In the genomic region with DNA sequence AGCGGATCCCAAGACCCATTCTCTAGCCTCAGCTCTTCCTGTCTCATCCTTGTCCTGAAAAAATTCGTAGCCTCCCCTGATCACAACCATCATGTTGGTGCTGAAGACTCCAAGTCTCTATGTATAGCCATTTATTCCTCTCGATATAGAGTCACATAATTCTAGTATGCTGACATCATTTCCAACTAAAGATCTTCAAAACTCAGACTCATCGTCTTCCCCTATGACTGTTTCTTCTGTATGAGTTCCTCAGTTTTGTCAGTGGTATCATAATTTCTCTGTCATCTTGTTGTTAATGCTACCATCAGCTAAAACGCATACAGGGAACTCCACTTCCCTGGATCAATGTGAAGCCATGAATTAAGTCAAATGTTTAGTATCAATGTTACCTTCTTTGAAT, we compare ENCODE assay signal across 15 cellular contexts. TPM values are rescaled to one million over a fixed set of nuclear protein-coding genes. Genes with fewer than 3 reads are reported as not detected.
DNase-seq lines count a peak whose midpoint lies in the region; ATAC-seq, FAIRE-seq and TF ChIP-seq lines count a peak whose summit lies in the region.
"Had no signal": no experiment of that assay in that cellular context is flagged by ENCODE, and none has a peak within 500 bp of the region (broad histone marks: within the 10 kb centered on the region; RNA-seq: fewer than 3 reads in every experiment).

No MANE protein-coding gene starts in this region.

- H2AFZ ChIP-seq in HCT116 (ENCODE audit: low read depth, low read length, poor library complexity, severe bottlenecking) = peak overlapping the region; percentile 75
- no peak overlapping the region for H2AFZ ChIP-seq in GM12878 (ENCODE audit: control insufficient read depth, low read depth, low read length)

- FAIRE-seq in GM12878 (lab: Jason Lieb, UNC) (no peak), GM19239 (lab: Jason Lieb, UNC) (no peak)
- FAIRE-seq: GM12891 had no signal

- WGBS in GM12878 (ENCODE audit: insufficient coverage, insufficient replicate concordance, low lambda C conversion rate, missing lambda C conversion rate) = 11% methylated on average over 5 of the region's 5 CpGs

- H3K36me3 ChIP-seq in HCT116 (ENCODE audit: control insufficient read depth in 1 of 2, insufficient read depth in 2 of 2, low read length in 2 of 2) (no peaks in the 10 kb centered on the region), Panc1 (ENCODE audit: control insufficient read depth, insufficient read depth, low read length) (no peaks in the 10 kb centered on the region), GM12878 (ENCODE audit: control insufficient read depth in 2 of 2, insufficient read depth in 2 of 2, low read length in 1 of 2) (no peaks in the 10 kb centered on the region)

- CTCF ChIA-PET in HCT116 (lab: Charles Lee) = no interaction called here
- CTCF ChIA-PET in Panc1 (lab: Charles Lee) = no interaction called here
- CTCF ChIA-PET in GM12878 (lab: Yijun Ruan, JAX) = interaction anchor here (1.2 to 7.4 kb wide), 3 partner anchors 15 to 528 kb away, joined by 3 to 87 read pairs (median 12); partner anchors contain the start of gene UNC5C

- no peak for TF ChIP-seq EP300 in GM12878 (IDR thresholded peaks at IDR 0.05; ENCODE audit: borderline replicate concordance in 1 of 2, control insufficient read depth in 1 of 2, low read depth in 2 of 2, low read length in 2 of 2)

- H3K9me3 Mint-ChIP-seq in mesothelial cell of epicardium = no peaks in the 10 kb centered on the region
- H3K9me3 Mint-ChIP-seq: H9 had no signal

- H3K79me2 ChIP-seq in HCT116 (ENCODE audit: insufficient read depth, low read length) (no peaks in the 10 kb centered on the region), GM12878 (ENCODE audit: control insufficient read depth, insufficient read depth, low read length) (no peaks in the 10 kb centered on the region)

- H3K9ac ChIP-seq in HCT116 (ENCODE audit: low read length) = no peak overlapping the region
- H3K9ac ChIP-seq in GM12878 (ENCODE audit: control insufficient read depth, insufficient read depth, low read length) = no peak overlapping the region

- H3K27me3 Mint-ChIP-seq in mesothelial cell of epicardium (ENCODE audit: low read depth) = no peaks in the 10 kb centered on the region
- H3K27me3 Mint-ChIP-seq: CD4-positive, alpha-beta memory T cell had no signal

- BruUV-seq in HCT116 (replicated peaks; lab: Mats Ljungman, UMichigan) (no TSS peak), Panc1 (replicated peaks; lab: Mats Ljungman, UMichigan) (no TSS peak), GM12878 (replicated peaks; lab: Mats Ljungman, UMichigan) (no TSS peak)

- no peaks in the 10 kb centered on the region for H3K9me2 ChIP-seq in HCT116 (ENCODE audit: insufficient read depth)

- intact Hi-C loops in HCT116 (cut with micrococcal nuclease) (loop anchor here (5.0 kb wide), 1 partner anchor 845 kb away; no protein-coding TSS in a partner anchor), Panc1 (cut with micrococcal nuclease; ENCODE audit: unreplicated experiment) (no loop called here), GM12878 (cut with micrococcal nuclease; ENCODE audit: unreplicated experiment) (loop anchor here (5.0 kb wide), 1 partner anchor 530 kb away; no protein-coding TSS in a partner anchor)

- H3K4me3 ChIP-seq in HCT116 (replicated peaks in 1 of 2; ENCODE audit: low read depth in 1 of 2, low read length in 2 of 2) = no peak overlapping the region
- H3K4me3 ChIP-seq in Panc1 (ENCODE audit: low read depth in 2 of 2, low read length in 2 of 2) = no peak overlapping the region
- no peak overlapping the region for H3K4me3 ChIP-seq in GM12878

- H3K27ac ChIP-seq in HCT116 (ENCODE audit: low read depth, low read length) = no peak overlapping the region
- peak overlapping the region; percentile 54; the same call in 1 of the 2 replicates for H3K27ac ChIP-seq in Panc1 (ENCODE audit: low read length)
- H3K27ac ChIP-seq in GM12878 (ENCODE audit: control insufficient read depth, insufficient read depth) = no peak overlapping the region
- H3K27ac ChIP-seq: C4-2B had no signal

- RAD21 ChIA-PET in HCT116 (lab: Charles Lee; ENCODE audit: low non-redundant PET in 1 of 2, low total read pairs in 2 of 2, uncharacterized antibody in 2 of 2, unreplicated experiment in 2 of 2) (no interaction called here), GM12878 (lab: Charles Lee; ENCODE audit: unreplicated experiment) (interaction anchor here (6.9 kb wide), 1 partner anchor 36 kb away, joined by 63 read pairs; no protein-coding TSS in a partner anchor)

- TF ChIP-seq CTCF in HCT116 (IDR thresholded peaks at IDR 0.05 in 2 of 3, conservative IDR thresholded peaks at IDR 0.05 in 1 of 3; ENCODE audit: borderline replicate concordance in 1 of 3, insufficient read depth in 1 of 3, low read depth in 2 of 3, low read length in 2 of 3) (no peak), Panc1 (IDR thresholded peaks at IDR 0.05) (no peak), GM12878 (IDR thresholded peaks at IDR 0.05 in 2 of 3, conservative IDR thresholded peaks at IDR 0.05 in 1 of 3; ENCODE audit: control insufficient read depth in 2 of 3, extremely low read depth in 1 of 3, insufficient read depth in 1 of 3, low read depth in 3 of 3, low read length in 3 of 3) (no peak), mesothelial cell of epicardium (IDR thresholded peaks at IDR 0.05; ENCODE audit: unreplicated experiment) (no peak)

- POLR2A ChIA-PET in HCT116 (lab: Charles Lee) = no interaction called here
- POLR2A ChIA-PET in Panc1 (lab: Charles Lee) = no interaction called here
- POLR2A ChIA-PET in GM12878 (lab: Charles Lee) = no interaction called here

- SMC1A ChIA-PET in GM12878 (lab: Charles Lee; ENCODE audit: uncharacterized antibody, unreplicated experiment) = interaction anchor here (1.2 to 7.6 kb wide), 3 partner anchors 13 to 144 kb away, joined by 3 to 89 read pairs (median 3); partner anchors contain the start of gene UNC5C

- TF ChIP-seq POLR2A in HCT116 (IDR thresholded peaks at IDR 0.05; ENCODE audit: borderline replicate concordance, extremely low read depth, insufficient read depth, insufficient read length) (no peak), GM12878 (IDR thresholded peaks at IDR 0.05; ENCODE audit: low read depth, low read length) (no peak)

- H3K4me1 Mint-ChIP-seq in mesothelial cell of epicardium = peaks cover 51% of the 10 kb centered on the region
- H3K4me1 Mint-ChIP-seq: CD4-positive, alpha-beta memory T cell had no signal

- in situ Hi-C loops in Panc1 (cut with HindIII; ENCODE audit: low pct_unique_long_range_greater_than_20kb, low sequenced_read_pairs) (no loop called here), GM12878 (cut with MboI) (no loop called here)

- TF ChIP-seq RAD21 in HCT116 (IDR thresholded peaks at IDR 0.05; ENCODE audit: low read depth) (no peak), GM12878 (IDR thresholded peaks at IDR 0.05; ENCODE audit: insufficient read depth, low read depth, low read length) (no peak)

- H3K4me1 ChIP-seq in HCT116 (ENCODE audit: control insufficient read depth in 1 of 2, insufficient read depth in 2 of 2, low read length in 2 of 2) (peaks cover 37 to 68% of the 10 kb centered on the region in 2 experiments), Panc1 (ENCODE audit: control insufficient read depth, insufficient read depth, low read length) (peaks cover 10% of the 10 kb centered on the region), GM12878 (ENCODE audit: control insufficient read depth, insufficient read depth, low read length) (no peaks in the 10 kb centered on the region)

- H3K27me3 ChIP-seq in HCT116 (ENCODE audit: insufficient read depth, low read length) (no peaks in the 10 kb centered on the region), Panc1 (ENCODE audit: control insufficient read depth, insufficient read depth, low read length) (no peaks in the 10 kb centered on the region), GM12878 (replicated peaks in 1 of 2; ENCODE audit: control insufficient read depth in 2 of 2, insufficient read depth in 2 of 2, low read length in 1 of 2) (no peaks in the 10 kb centered on the region)
- H3K27me3 ChIP-seq: BE2C had no signal

- no peaks in the 10 kb centered on the region for H4K20me1 ChIP-seq in HCT116 (ENCODE audit: insufficient read depth)
- H4K20me1 ChIP-seq in GM12878 (ENCODE audit: control insufficient read depth, insufficient read depth) = no peaks in the 10 kb centered on the region

- peak overlapping the region; percentile 1 for H3K27ac Mint-ChIP-seq in mesothelial cell of epicardium
- H3K27ac Mint-ChIP-seq: CD4-positive, alpha-beta memory T cell; H9 had no signal

- H3K9me3 ChIP-seq in HCT116 (ENCODE audit: control insufficient read depth in 1 of 2, insufficient read depth in 1 of 2, low read depth in 1 of 2, low read length in 2 of 2) (no peaks in the 10 kb centered on the region; a peak in 1 of 4 replicates), Panc1 (ENCODE audit: control insufficient read depth, insufficient read depth, low read depth, low read length) (no peaks in the 10 kb centered on the region), GM12878 (replicated peaks; ENCODE audit: control insufficient read depth, insufficient read depth, low read length) (no peaks in the 10 kb centered on the region)
- H3K9me3 ChIP-seq: BE2C had no signal

- H3K36me3 Mint-ChIP-seq in mesothelial cell of epicardium = peaks cover 9% of the 10 kb centered on the region
- H3K36me3 Mint-ChIP-seq: CD4-positive, alpha-beta memory T cell had no signal

- DNase-seq in HCT116 (ENCODE audit: low read depth, low spot score) = no peak
- DNase-seq in Panc1 (ENCODE audit: low read depth, low spot score) = no peak
- no peak for DNase-seq in GM12878 (ENCODE audit: low read depth, low spot score)
- DNase-seq in mesothelial cell of epicardium (ENCODE audit: low spot score in 2 of 2, unreplicated experiment in 2 of 2) = no peak
- DNase-seq in NCI-H2081 (lab: John Stamatoyannopoulos, UW) = no peak
- DNase-seq in activated naive CD4-positive, alpha-beta T cell treated with anti-CD3 and anti-CD28 coated beads, Interleukin-2, amount 50 U/mL, for 16 hours = no peak
- DNase-seq in GM19239 (ENCODE audit: insufficient read length, low spot score) = no peak
- DNase-seq: BE2C; CD4-positive, alpha-beta memory T cell; DMS79; GOT3; H9 had no signal

- no peak for ATAC-seq in HCT116
- ATAC-seq in Panc1 = no peak
- peak; percentile 15; the same call in 2 of the 3 replicates for ATAC-seq in GM12878

- H3K4me2 ChIP-seq in HCT116 (ENCODE audit: low read length) (peak overlapping the region; percentile 38; the same call in 1 of the 2 replicates), GM12878 (ENCODE audit: control insufficient read depth, insufficient read depth) (no peak overlapping the region)

- H3K4me3 Mint-ChIP-seq in mesothelial cell of epicardium = no peak overlapping the region
- H3K4me3 Mint-ChIP-seq: CD4-positive, alpha-beta memory T cell; H9 had no signal

RNA-seq across cellular contexts. Expression of gene UNC5C, which starts 41.2 kb away (rescaled TPM):
- total RNA-seq in HCT116 (2021; ENCODE audit: unreplicated experiment) = not detected
- not detected in 2 replicates for polyA plus RNA-seq in HCT116 (2012)
- total RNA-seq in Panc1 (2021; ENCODE audit: unreplicated experiment) = 8.2 TPM
- polyA plus RNA-seq in Panc1 (2012; ENCODE audit: insufficient read length) = 5.6 TPM
- 1.3 and 2.3 TPM in 2 replicates for total RNA-seq in GM12878 (2013; cell fraction: nucleolus; rRNA removed)
- total RNA-seq in GM12878 (2014; rRNA removed) = 0.11 and 0.27 TPM in 2 replicates
- 0.13 and 0.18 TPM in 2 replicates for total RNA-seq in GM12878 (2014; rRNA removed; fragmentation: Illumina TruSeq; extraction: Trizol)
- 0.48 and 0.64 TPM in 2 replicates for total RNA-seq in GM12878 (2021)
- not detected for polyA plus RNA-seq in GM12878 (2011; ENCODE audit: low read depth)
- polyA plus RNA-seq in GM12878 (2011; rRNA removed) = 1.5 and 2.0 TPM in 2 replicates
- polyA plus RNA-seq in GM12878 (2011; cell fraction: cytosol; rRNA removed) = 2.6 and 3.1 TPM in 2 replicates
- 5.9 TPM in 2 replicates for polyA plus RNA-seq in GM12878 (2011; cell fraction: nucleus; rRNA removed)
- polyA plus RNA-seq in GM12878 (2012) = 0.06 TPM in 1 of 2 replicates, not detected in the other
- polyA plus RNA-seq in GM12878 (2014; fragmentation: Illumina TruSeq; extraction: Trizol) = 0.03 and 0.15 TPM in 2 replicates
- polyA plus RNA-seq in GM12878 (2014; fragmentation: Nextera tagmentation; extraction: Ambion mirVana) = under 1 TPM in 1 of 2 experiments, not detected in 1; 0.02 TPM
- 0.13 and 0.20 TPM in 2 replicates for polyA plus RNA-seq in GM12878 (2014; rRNA removed)
- under 1 TPM; 0.13 to 0.36 TPM for polyA plus RNA-seq in GM12878 (2016; fragmentation: Nextera tagmentation; extraction: Ambion mirVana)
- 6.2 and 7.4 TPM in 2 replicates for polyA minus RNA-seq in GM12878 (2011; rRNA and poly(A)+ RNA removed)
- 1.1 and 2.6 TPM in 2 replicates for polyA minus RNA-seq in GM12878 (2011; cell fraction: cytosol; rRNA and poly(A)+ RNA removed)
- 11.8 and 26.1 TPM in 2 replicates for polyA minus RNA-seq in GM12878 (2011; cell fraction: nucleus; rRNA and poly(A)+ RNA removed)
- total RNA-seq in mesothelial cell of epicardium = 76.7 to 77.9 TPM (median 77.1 TPM) in 3 replicates
- total RNA-seq: CD4-positive, alpha-beta memory T cell; G401; H9 had no signal
- polyA plus RNA-seq: CD4-positive, alpha-beta memory T cell had no signal
